8 cellular contexts compared by ENCODE assay signal in the genomic region with DNA sequence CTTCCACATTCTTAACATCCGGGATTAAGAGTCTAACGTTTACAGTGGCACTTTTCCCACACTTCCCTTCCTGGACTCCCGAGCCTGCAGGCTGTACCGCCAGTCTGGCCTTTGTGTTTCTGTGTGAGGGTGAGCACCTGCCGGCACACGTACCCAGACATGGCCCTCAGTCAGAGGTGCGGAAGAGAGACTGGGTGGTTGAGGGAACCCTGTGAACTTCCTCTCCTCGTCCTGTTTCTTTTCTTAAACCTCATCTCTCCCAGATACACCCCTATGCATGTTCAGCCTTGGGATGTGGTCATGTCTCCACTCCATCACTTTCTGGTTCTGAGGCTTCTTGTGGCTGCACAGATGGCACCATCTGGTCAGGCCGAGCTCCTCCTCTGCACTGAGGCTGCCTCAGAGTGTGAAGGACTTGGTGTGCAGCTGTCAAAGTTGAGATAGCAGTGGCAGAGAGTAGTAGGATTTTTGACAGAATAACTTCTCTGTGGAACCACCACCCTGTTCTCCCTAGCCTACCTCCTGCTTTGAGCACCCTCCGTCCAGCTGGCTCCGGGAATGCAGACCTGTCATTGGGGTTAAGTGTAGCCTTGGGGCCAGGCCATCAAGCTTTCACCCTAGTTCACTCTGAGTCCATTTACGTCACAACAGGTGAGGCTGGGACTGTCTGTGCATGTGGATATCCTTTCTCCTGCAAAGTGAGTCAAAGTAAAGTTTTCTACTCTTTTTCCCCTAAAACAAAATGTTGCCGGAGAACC. TPM values are rescaled to one million over a fixed set of nuclear protein-coding genes. Genes with fewer than 3 reads are reported as not detected.
A peak's percentile ranks its signal among the peaks of the same experiment; 100 is the strongest.
DNase-seq lines count a peak whose midpoint lies in the region; ATAC-seq and TF ChIP-seq lines count a peak whose summit lies in the region.

No MANE protein-coding gene starts in this region.

- in situ Hi-C loops in GM13977 (cut with MboI; ENCODE audit: low pct_unique_long_range_greater_than_20kb, low sequenced_read_pairs, unreplicated experiment): loop anchor here (10.0 to 25.0 kb wide), 3 partner anchors 167 to 519 kb away; no protein-coding TSS in a partner anchor

- H3K36me3 ChIP-seq in right atrium auricular region: no peaks in the 10 kb centered on the region

- no peak overlapping the region for H3K27ac Mint-ChIP-seq in nephron progenitor cell

- H3K9me3 Mint-ChIP-seq in nephron progenitor cell: no peaks in the 10 kb centered on the region

- peaks cover 5% of the 10 kb centered on the region for H3K27me3 Mint-ChIP-seq in nephron progenitor cell (ENCODE audit: low read depth, poor library complexity)

- TF ChIP-seq CTCF in GM13977 (IDR thresholded peaks at IDR 0.05; ENCODE audit: extremely low read depth, insufficient read depth, missing control alignments) (no peak), right atrium auricular region (IDR thresholded peaks at IDR 0.05) (no peak), nephron progenitor cell (IDR thresholded peaks at IDR 0.05) (no peak)

- DNase-seq in GM13977 (ENCODE audit: low spot score) (peak; percentile 22), right atrium auricular region (ENCODE audit: low spot score) (no peak), NOMO-1 (lab: John Stamatoyannopoulos, UW; ENCODE audit: unreplicated experiment in 2 of 2) (no peak), kidney glomerular epithelial cell (lab: John Stamatoyannopoulos, UW) (no peak), foreskin melanocyte (no peak), nephron progenitor cell (no peak)
- peak; percentile 84 for DNase-seq in Jurkat, Clone E6-1 (ENCODE audit: low read depth, low spot score)

- H3K27ac ChIP-seq in right atrium auricular region: peak overlapping the region; percentile 77 to 91

- peaks cover 45% of the 10 kb centered on the region for H3K4me1 Mint-ChIP-seq in nephron progenitor cell

- no peaks in the 10 kb centered on the region for H3K27me3 ChIP-seq in right atrium auricular region

- H3K4me3 ChIP-seq in Jurkat, Clone E6-1 (ENCODE audit: low read length): no peak overlapping the region
- H3K4me3 ChIP-seq in right atrium auricular region: no peak overlapping the region

- ATAC-seq in GM21717 (IDR thresholded peaks at IDR 0.05; ENCODE audit: unreplicated experiment): peak; percentile 50

- no peaks in the 10 kb centered on the region for H3K9me3 ChIP-seq in right atrium auricular region

- peaks cover 0 to 39% of the 10 kb centered on the region in 2 donors for H3K4me1 ChIP-seq in right atrium auricular region

- H3K36me3 Mint-ChIP-seq in nephron progenitor cell (ENCODE audit: low read depth): peaks cover 64% of the 10 kb centered on the region

- no peak overlapping the region for H3K4me3 Mint-ChIP-seq in nephron progenitor cell

RNA-seq across cellular contexts. Expression of a gene that starts 31.4 kb away (rescaled TPM):
- polyA plus RNA-seq in Jurkat, Clone E6-1 (2012; ENCODE audit: insufficient read depth, insufficient read length): 20.5 TPM
- total RNA-seq in right atrium auricular region: under 1 TPM; 0.47 to 0.82 TPM

RNA-seq across cellular contexts. Expression of a gene that starts 33.9 kb away (rescaled TPM):
- 19.6 TPM for polyA plus RNA-seq in Jurkat, Clone E6-1 (2012; ENCODE audit: insufficient read depth, insufficient read length)
- 10 to 100 TPM; 16.9 to 21.6 TPM for total RNA-seq in right atrium auricular region

Comparison
In these comparisons a context has a peak if more than half of its experiments do, and no peak if none do; other contexts are left out.
1. DNase-seq: peak in GM13977 (single experiment) and Jurkat, Clone E6-1 (single experiment); none in right atrium auricular region (single experiment), NOMO-1 (0 of 2), kidney glomerular epithelial cell (single experiment), foreskin melanocyte (single experiment) and nephron progenitor cell (single experiment).